Comparison of ENCODE assay signal across 1 cellular context in the genomic region with DNA sequence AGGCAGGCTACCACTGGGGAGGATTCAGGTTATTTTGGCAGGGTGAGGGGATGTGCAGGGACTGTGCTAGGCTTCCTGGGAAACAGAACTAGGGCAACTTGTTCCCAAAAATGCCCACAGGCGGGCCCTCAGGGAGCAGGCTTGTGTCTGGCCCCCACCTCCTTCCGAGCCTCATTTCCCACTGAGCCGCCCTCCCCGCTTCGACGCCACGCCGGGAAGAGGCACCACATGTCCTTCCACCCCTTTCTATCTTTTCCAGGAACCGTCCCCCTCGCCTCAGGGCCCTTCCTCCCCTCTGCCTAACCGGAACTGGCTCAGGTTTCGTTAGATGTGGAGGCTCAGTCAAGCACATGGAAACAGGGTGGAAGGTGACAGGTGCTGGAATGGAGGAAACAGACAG.
TF ChIP-seq lines count a peak whose summit lies in the region.

No MANE protein-coding gene starts in this region.

TF ChIP-seq in HepG2, 621 proteins besides CTCF, POLR2A, EP300 and RAD21:
- no peak for TF ChIP-seq ZNF841 (CRISPR knock-in tag; IDR thresholded peaks at IDR 0.05; ENCODE audit: borderline replicate concordance)
- TF ChIP-seq ZNF512B (CRISPR knock-in tag; IDR thresholded peaks at IDR 0.05; ENCODE audit: borderline replicate concordance) = no peak
- 0 out of 2 replicates have a peak, but pooled peaks have one; percentile 1 for TF ChIP-seq RBFOX2 (IDR thresholded peaks at IDR 0.05; ENCODE audit: low read depth, low read length)
- TF ChIP-seq RBM22 (optimal IDR thresholded peaks at IDR 0.05; ENCODE audit: low read length) = peak; percentile 43
TF ChIP-seq in HepG2: peak in this region for 2.
